Comparison of ENCODE assay signal across 8 cellular contexts in the genomic region with DNA sequence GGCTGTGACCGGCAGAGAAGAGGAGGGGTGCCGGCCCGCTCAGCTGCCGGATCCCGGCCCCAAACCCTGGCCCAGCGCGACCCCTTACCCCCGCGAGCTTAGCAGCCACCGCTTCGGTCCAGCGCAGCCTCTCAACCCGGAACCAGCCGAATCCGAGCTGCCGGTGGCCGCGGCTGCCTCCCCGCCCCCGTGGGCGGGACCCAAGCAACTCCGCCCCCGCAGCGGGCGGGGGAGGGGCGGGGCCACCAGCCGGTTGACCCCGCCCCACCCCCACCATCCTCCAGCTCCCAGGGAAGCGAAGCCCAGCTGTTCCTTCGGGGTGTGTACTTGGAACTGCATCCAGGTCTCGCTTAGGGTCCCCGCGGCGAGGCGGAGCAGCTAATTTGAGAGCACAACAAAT. TPM values are rescaled to one million over a fixed set of nuclear protein-coding genes. Genes with fewer than 3 reads are reported as not detected.
DNase-seq lines count a peak whose midpoint lies in the region; ATAC-seq and TF ChIP-seq lines count a peak whose summit lies in the region.

TSS of gene TRIM62 (minus strand) at position 138 of the 400 bp plus-strand sequence. CDS start 611 bp downstream, outside the sequence.

- H3K4me3 ChIP-seq in BLaER1, result peak within 1 kb of the TSS; percentile 74
- H3K4me3 ChIP-seq in fibroblast of the aortic adventitia (ENCODE audit: low read depth, low read length), result peak within 1 kb of the TSS; percentile 85

- intact Hi-C loops in activated T-helper 2 cell treated with anti-CD3 and anti-CD28 coated beads, Interferon-gamma antibody, Interleukin-2, Interleukin-4, amounts not matched to agents 10 μg/mL and 5 μg/mL and 100 μg/mL, durations not matched to agents 14 hours and 24 hours and 36 hours (cut with micrococcal nuclease), result loop anchor here (2.0 to 5.0 kb wide), 2 partner anchors 55 to 75 kb away; partner anchors contain the start of gene ZNF362

- H3K4me2 ChIP-seq in BLaER1, result peak within 1 kb of the TSS; percentile 98

- peaks cover 23% of the 10 kb centered on the region for H3K4me1 Mint-ChIP-seq in activated T-helper 2 cell treated with anti-CD3 and anti-CD28 coated beads, Interferon-gamma antibody, Interleukin-2, Interleukin-4, amounts not matched to agents 10 μg/mL and 5 μg/mL and 100 μg/mL, durations not matched to agents 14 hours and 24 hours and 36 hours (ENCODE audit: low read depth)
- peaks cover 60% of the 10 kb centered on the region for H3K4me1 Mint-ChIP-seq in nephron

- peak; percentile 45 for ATAC-seq in GM21360 (IDR thresholded peaks at IDR 0.05; ENCODE audit: unreplicated experiment)
- ATAC-seq in stimulated activated naive CD8-positive, alpha-beta T cell treated with anti-CD3 and anti-CD28 coated beads, Interleukin-15, Interleukin-2, amounts not matched to agents 100 U/mL and 50 U/mL, for 24 hours, result peak; percentile 48

- DNase-seq in RKO (ENCODE audit: low spot score), result peak; percentile 84
- DNase-seq in activated T-helper 2 cell treated with anti-CD3 and anti-CD28 coated beads, Interferon-gamma antibody, Interleukin-2, Interleukin-4, amounts not matched to agents 10 μg/mL and 5 μg/mL and 100 μg/mL, durations not matched to agents 14 hours and 24 hours and 36 hours (ENCODE audit: low spot score), result peak; percentile 70
- peak; percentile 83 for DNase-seq in fibroblast of the aortic adventitia (ENCODE audit: low read depth)
- DNase-seq in stimulated activated naive CD8-positive, alpha-beta T cell treated with anti-CD3 and anti-CD28 coated beads, Interleukin-15, Interleukin-2, amounts not matched to agents 100 U/mL and 50 U/mL, for 24 hours, result peak; percentile 80

- H3K27me3 ChIP-seq in BLaER1, result no peaks in the 10 kb centered on the region

- H3K36me3 Mint-ChIP-seq in activated T-helper 2 cell treated with anti-CD3 and anti-CD28 coated beads, Interferon-gamma antibody, Interleukin-2, Interleukin-4, amounts not matched to agents 10 μg/mL and 5 μg/mL and 100 μg/mL, durations not matched to agents 14 hours and 24 hours and 36 hours (ENCODE audit: low read depth), result no peaks in the 10 kb centered on the region
- no peaks in the 10 kb centered on the region for H3K36me3 Mint-ChIP-seq in nephron (ENCODE audit: low read depth)

- peaks cover 43% of the 10 kb centered on the region for H4K20me1 ChIP-seq in BLaER1

- H3K36me3 ChIP-seq in BLaER1 (peaks cover 16% of the 10 kb centered on the region), KOPT-K1 (ENCODE audit: insufficient read depth, low read length) (no peaks in the 10 kb centered on the region)

- peaks cover 23% of the 10 kb centered on the region for H3K4me1 ChIP-seq in BLaER1

- H3K9ac ChIP-seq in BLaER1, result peak within 1 kb of the TSS; percentile 70

- TF ChIP-seq CTCF in fibroblast of the aortic adventitia (IDR thresholded peaks at IDR 0.05; ENCODE audit: insufficient read depth, low read length) (no peak), nephron (IDR thresholded peaks at IDR 0.05; ENCODE audit: unreplicated experiment in 3 of 3) (no peak)

- no peaks in the 10 kb centered on the region for H3K9me3 Mint-ChIP-seq in activated T-helper 2 cell treated with anti-CD3 and anti-CD28 coated beads, Interferon-gamma antibody, Interleukin-2, Interleukin-4, amounts not matched to agents 10 μg/mL and 5 μg/mL and 100 μg/mL, durations not matched to agents 14 hours and 24 hours and 36 hours
- no peaks in the 10 kb centered on the region for H3K9me3 Mint-ChIP-seq in nephron

- peak within 1 kb of the TSS; percentile 80 for H3K4me3 Mint-ChIP-seq in activated T-helper 2 cell treated with anti-CD3 and anti-CD28 coated beads, Interferon-gamma antibody, Interleukin-2, Interleukin-4, amounts not matched to agents 10 μg/mL and 5 μg/mL and 100 μg/mL, durations not matched to agents 14 hours and 24 hours and 36 hours (ENCODE audit: low read depth)
- H3K4me3 Mint-ChIP-seq in nephron, result peak within 1 kb of the TSS; percentile 88 to 92 (median 88)

- H3K9me3 ChIP-seq in BLaER1 (no peaks in the 10 kb centered on the region), KOPT-K1 (ENCODE audit: insufficient read depth, low read length, poor library complexity, severe bottlenecking) (no peaks in the 10 kb centered on the region)

- H3K27ac Mint-ChIP-seq in activated T-helper 2 cell treated with anti-CD3 and anti-CD28 coated beads, Interferon-gamma antibody, Interleukin-2, Interleukin-4, amounts not matched to agents 10 μg/mL and 5 μg/mL and 100 μg/mL, durations not matched to agents 14 hours and 24 hours and 36 hours, result peak within 1 kb of the TSS; percentile 55
- H3K27ac Mint-ChIP-seq in nephron, result peak within 1 kb of the TSS; percentile 95 to 98 (median 97)

- H3K27me3 Mint-ChIP-seq in activated T-helper 2 cell treated with anti-CD3 and anti-CD28 coated beads, Interferon-gamma antibody, Interleukin-2, Interleukin-4, amounts not matched to agents 10 μg/mL and 5 μg/mL and 100 μg/mL, durations not matched to agents 14 hours and 24 hours and 36 hours (ENCODE audit: low read depth), result peaks cover 27% of the 10 kb centered on the region
- H3K27me3 Mint-ChIP-seq in nephron (ENCODE audit: low read depth), result peaks cover 6% of the 10 kb centered on the region

- peak within 1 kb of the TSS; percentile 38; the same call in 1 of the 2 replicates for H3K27ac ChIP-seq in BLaER1
- H3K27ac ChIP-seq in KOPT-K1 (ENCODE audit: low read depth, low read length, poor library complexity, severe bottlenecking), result peak within 1 kb of the TSS; percentile 33

RNA-seq across cellular contexts. Expression of gene TRIM62, which starts in this region (rescaled TPM):
- 5.0 and 5.6 TPM in 2 replicates for total RNA-seq in activated T-helper 2 cell treated with anti-CD3 and anti-CD28 coated beads, Interferon-gamma antibody, Interleukin-2, Interleukin-4, amounts not matched to agents 10 μg/mL and 5 μg/mL and 100 μg/mL, durations not matched to agents 14 hours and 24 hours and 36 hours
- total RNA-seq in fibroblast of the aortic adventitia (ENCODE audit: low replicate concordance), result 3.1 and 10.7 TPM in 2 replicates

Comparison
In these comparisons a context has a peak if more than half of its experiments do, and no peak if none do; other contexts are left out.
1. Peak in every context shown above with its lines: DNase-seq, ATAC-seq, H3K4me3 ChIP-seq and H3K27ac ChIP-seq.